In genomic region chr1:234779160-234779538, GRCh38 we compare ENCODE assay signal across 1 cellular context.
TF ChIP-seq lines count a peak whose summit lies in the region.

No MANE protein-coding gene starts in this region.

TF ChIP-seq in SK-N-SH, 30 proteins besides CTCF, POLR2A, EP300 and RAD21 (continued from another document):
- TF ChIP-seq MXI1 (IDR thresholded peaks at IDR 0.05; ENCODE audit: low read depth, low read length) (no peak), SMC3 (IDR thresholded peaks at IDR 0.05; ENCODE audit: low read depth, low read length) (no peak), ZBTB33 (IDR thresholded peaks at IDR 0.05; ENCODE audit: borderline replicate concordance, low read depth) (no peak), FOSL2 (IDR thresholded peaks at IDR 0.05; ENCODE audit: borderline replicate concordance, low read depth) (no peak), RXRA (IDR thresholded peaks at IDR 0.05; ENCODE audit: borderline replicate concordance, low read depth) (no peak), MAX (IDR thresholded peaks at IDR 0.05; ENCODE audit: low read depth) (no peak), RFX5 (IDR thresholded peaks at IDR 0.05; ENCODE audit: low read length) (no peak), YY1 (IDR thresholded peaks at IDR 0.05; ENCODE audit: low read depth) (no peak), ELF1 (IDR thresholded peaks at IDR 0.05) (no peak)
